19 cellular contexts compared by ENCODE assay signal in the genomic region with DNA sequence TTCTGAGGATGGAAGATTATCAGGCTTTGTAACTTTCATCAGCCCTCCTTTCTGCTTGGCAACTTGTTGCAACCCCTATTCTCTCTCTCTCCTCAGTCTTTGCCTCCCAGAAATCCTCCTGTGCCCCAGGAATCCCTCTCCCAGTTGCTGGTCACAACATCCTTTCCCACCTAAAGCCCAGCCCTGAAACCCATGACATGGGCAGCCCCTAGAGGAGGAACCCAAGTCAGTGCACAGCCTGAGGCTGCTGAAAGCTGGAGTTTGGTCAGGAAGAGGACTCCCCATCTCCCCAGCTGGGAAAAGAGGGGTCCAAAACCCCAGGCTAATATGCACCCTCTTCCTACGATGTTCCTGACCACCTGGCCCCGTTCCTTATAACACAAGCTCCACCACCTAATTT. TPM values are rescaled to one million over a fixed set of nuclear protein-coding genes. Genes with fewer than 3 reads are reported as not detected.
A peak's percentile ranks its signal among the peaks of the same experiment; 100 is the strongest.
DNase-seq lines count a peak whose midpoint lies in the region; ATAC-seq and TF ChIP-seq lines count a peak whose summit lies in the region.
"Had no signal": no experiment of that assay in that cellular context is flagged by ENCODE, and none has a peak within 500 bp of the region (broad histone marks: within the 10 kb centered on the region; RNA-seq: fewer than 3 reads in every experiment).

No MANE protein-coding gene starts in this region.

- H3K9me3 Mint-ChIP-seq in activated T-cell treated with anti-CD3 and anti-CD28 coated beads, Interleukin-2, amount 50 U/mL, for 72 hours: peaks cover 0 to 1% of the 10 kb centered on the region in 2 donors
- H3K9me3 Mint-ChIP-seq in glutamatergic neuron (ENCODE audit: unreplicated experiment): peaks cover 10% of the 10 kb centered on the region
- no peaks in the 10 kb centered on the region for H3K9me3 Mint-ChIP-seq in HFFc6
- H3K9me3 Mint-ChIP-seq: activated T-cell treated with anti-CD3 and anti-CD28 coated beads, Interleukin-2, amount 50 U/mL, for 4 hours had no signal

- TF ChIP-seq CTCF in fibroblast of the aortic adventitia (IDR thresholded peaks at IDR 0.05; ENCODE audit: insufficient read depth, low read length) (peak; percentile 39), psoas muscle (IDR thresholded peaks at IDR 0.05) (peak; percentile 12), glutamatergic neuron (IDR thresholded peaks at IDR 0.05; ENCODE audit: partially characterized antibody, unreplicated experiment) (no peak), HFFc6 (IDR thresholded peaks at IDR 0.05) (no peak)

- H3K4me3 Mint-ChIP-seq in activated T-cell treated with anti-CD3 and anti-CD28 coated beads, Interleukin-2, amount 50 U/mL, for 72 hours: no peak overlapping the region
- H3K4me3 Mint-ChIP-seq in glutamatergic neuron (ENCODE audit: unreplicated experiment) (no peak overlapping the region), HFFc6 (no peak overlapping the region)
- H3K4me3 Mint-ChIP-seq: activated naive CD8-positive, alpha-beta T cell; activated T-cell treated with anti-CD3 and anti-CD28 coated beads, Interleukin-2, amount 50 U/mL, for 4 hours; naive thymus-derived CD4-positive, alpha-beta T cell had no signal

- H3K4me1 ChIP-seq in SJCRH30 (peaks cover 27% of the 10 kb centered on the region), psoas muscle (peaks cover 24% of the 10 kb centered on the region)

- WGBS in psoas muscle, 3 donors: 86 to 87% (median 86%) methylated on average over 2 of the region's 2 CpGs

- H3K4me3 ChIP-seq in SJCRH30 (no peak overlapping the region), fibroblast of the aortic adventitia (ENCODE audit: low read depth, low read length) (no peak overlapping the region), psoas muscle (no peak overlapping the region)
- H3K4me3 ChIP-seq: upper lobe of right lung had no signal

- H3K9me3 ChIP-seq in SJCRH30 (replicated peaks) (no peaks in the 10 kb centered on the region; the same call in 1 of the 2 replicates), psoas muscle (no peaks in the 10 kb centered on the region)
- H3K9me3 ChIP-seq: upper lobe of right lung had no signal

- no peaks in the 10 kb centered on the region for H3K36me3 ChIP-seq in SJCRH30
- H3K36me3 ChIP-seq in psoas muscle (ENCODE audit: insufficient read depth in 1 of 2, low read depth in 1 of 2): no peaks in the 10 kb centered on the region
- H3K36me3 ChIP-seq: upper lobe of right lung had no signal

- intact Hi-C loops in psoas muscle (cut with DNase I): no loop called here

- H3K4me1 Mint-ChIP-seq in activated T-cell treated with anti-CD3 and anti-CD28 coated beads, Interleukin-2, amount 50 U/mL, for 72 hours (ENCODE audit: low read depth): no peaks in the 10 kb centered on the region
- peaks cover 17% of the 10 kb centered on the region for H3K4me1 Mint-ChIP-seq in glutamatergic neuron (ENCODE audit: low read depth, unreplicated experiment)
- no peaks in the 10 kb centered on the region for H3K4me1 Mint-ChIP-seq in HFFc6 (ENCODE audit: low read depth)
- H3K4me1 Mint-ChIP-seq: naive thymus-derived CD4-positive, alpha-beta T cell had no signal

- H3K27me3 Mint-ChIP-seq in activated T-cell treated with anti-CD3 and anti-CD28 coated beads, Interleukin-2, amount 50 U/mL, for 72 hours (ENCODE audit: low read depth): peaks cover 14% of the 10 kb centered on the region
- H3K27me3 Mint-ChIP-seq in glutamatergic neuron (ENCODE audit: unreplicated experiment) (peaks cover 9% of the 10 kb centered on the region), HFFc6 (ENCODE audit: insufficient read depth) (peaks cover 49% of the 10 kb centered on the region)

- no peaks in the 10 kb centered on the region for H3K27me3 ChIP-seq in SJCRH30
- no peaks in the 10 kb centered on the region for H3K27me3 ChIP-seq in psoas muscle (ENCODE audit: insufficient read depth in 3 of 3, low read length in 2 of 3)
- H3K27me3 ChIP-seq: upper lobe of right lung had no signal

- no peak overlapping the region for H3K27ac Mint-ChIP-seq in activated T-cell treated with anti-CD3 and anti-CD28 coated beads, Interleukin-2, amount 50 U/mL, for 72 hours
- no peak overlapping the region for H3K27ac Mint-ChIP-seq in glutamatergic neuron (ENCODE audit: unreplicated experiment)
- no peak overlapping the region for H3K27ac Mint-ChIP-seq in HFFc6
- H3K27ac Mint-ChIP-seq: activated naive CD8-positive, alpha-beta T cell; naive thymus-derived CD4-positive, alpha-beta T cell had no signal

- ATAC-seq in psoas muscle: no peak
- ATAC-seq in activated T-cell treated with anti-CD3 and anti-CD28 coated beads, Interleukin-2, amount 50 U/mL, for 72 hours (replicated peaks in 1 of 2): no peak
- ATAC-seq: activated T-cell treated with anti-CD3 and anti-CD28 coated beads, Interleukin-2, amount 50 U/mL, for 4 hours; naive thymus-derived CD4-positive, alpha-beta T cell had no signal

- H3K36me3 Mint-ChIP-seq in activated T-cell treated with anti-CD3 and anti-CD28 coated beads, Interleukin-2, amount 50 U/mL, for 72 hours (ENCODE audit: insufficient read depth in 2 of 2): no peaks in the 10 kb centered on the region
- H3K36me3 Mint-ChIP-seq in glutamatergic neuron (ENCODE audit: unreplicated experiment) (no peaks in the 10 kb centered on the region), HFFc6 (ENCODE audit: low read depth) (no peaks in the 10 kb centered on the region)
- H3K36me3 Mint-ChIP-seq: activated naive CD8-positive, alpha-beta T cell; naive thymus-derived CD4-positive, alpha-beta T cell had no signal

- H3K27ac ChIP-seq in SJCRH30: no peak overlapping the region
- no peak overlapping the region for H3K27ac ChIP-seq in psoas muscle
- H3K27ac ChIP-seq: upper lobe of right lung had no signal

- peak; percentile 43 for DNase-seq in NCI-H82 (lab: John Stamatoyannopoulos, UW)
- no peak for DNase-seq in NCI-H82 treated with DMSO at 0.1 percent for 48 hours (lab: John Stamatoyannopoulos, UW; ENCODE audit: unreplicated experiment)
- DNase-seq in SJCRH30: peak; percentile 46 to 66
- DNase-seq in fibroblast of the aortic adventitia (ENCODE audit: low read depth): no peak
- no peak for DNase-seq in psoas muscle
- no peak for DNase-seq in activated T-cell treated with anti-CD3 and anti-CD28 coated beads, Interleukin-2, amount 50 U/mL, for 72 hours
- no peak for DNase-seq in glutamatergic neuron
- DNase-seq in HFFc6: no peak
- DNase-seq: 8988T; activated CD4-positive, alpha-beta T cell treated with anti-CD3 and anti-CD28 coated beads, Interleukin-2, amount 50 U/mL, for 48 hours; activated T-cell treated with anti-CD3 and anti-CD28 coated beads, Interleukin-2, amount 50 U/mL, for 4 hours; effector CD4-positive, alpha-beta T cell; foreskin fibroblast; naive thymus-derived CD4-positive, alpha-beta T cell; NCI-H510A; stimulated activated naive CD4-positive, alpha-beta T cell; upper lobe of right lung had no signal

RNA-seq across cellular contexts. Expression of gene PKDCC, which starts 29.5 kb away (rescaled TPM):
- 361 and 363 TPM in 2 replicates for total RNA-seq in SJCRH30 (2014; rRNA removed; shearing (Covaris generic))
- total RNA-seq in fibroblast of the aortic adventitia (ENCODE audit: low replicate concordance): 19.7 and 57.8 TPM in 2 replicates
- 100 to 1,000 TPM in 2 of 4 donors, 10 to 100 TPM in 2; 45.6 to 159 (median 111) TPM for total RNA-seq in psoas muscle
- 100 to 1,000 TPM in 2 of 3 donors, 10 to 100 TPM in 1; 76.1 to 209 (median 186) TPM for polyA plus RNA-seq in psoas muscle
- not detected for total RNA-seq in activated T-cell treated with anti-CD3 and anti-CD28 coated beads, Interleukin-2, amount 50 U/mL, for 72 hours
- 959 TPM for total RNA-seq in glutamatergic neuron (ENCODE audit: unreplicated experiment)
- total RNA-seq in HFFc6 (2021; fragmentation: NEBNext Ultra II Directional; extraction: Animal tissue kit (Norgen Biotek cat#: 25700)): not detected
- total RNA-seq: naive thymus-derived CD4-positive, alpha-beta T cell; OCI-LY7 had no signal
- polyA plus RNA-seq: naive thymus-derived CD4-positive, alpha-beta T cell had no signal

Comparison
In these comparisons a context has a peak if more than half of its experiments do, and no peak if none do; other contexts are left out.
1. DNase-seq: peak in NCI-H82 (single experiment) and SJCRH30 (2 of 2); none in NCI-H82 treated with DMSO at 0.1 percent for 48 hours (single experiment), fibroblast of the aortic adventitia (single experiment), psoas muscle (0 of 2), activated T-cell treated with anti-CD3 and anti-CD28 coated beads, Interleukin-2, amount 50 U/mL, for 72 hours (0 of 2), glutamatergic neuron (single experiment) and HFFc6 (single experiment).
2. CTCF ChIP-seq: peak in fibroblast of the aortic adventitia (single experiment) and psoas muscle (single experiment); none in glutamatergic neuron (single experiment) and HFFc6 (single experiment).
3. RNA of gene PKDCC, which starts 29.5 kb away (total RNA-seq): 959 TPM in glutamatergic neuron (single experiment), 361 to 363 TPM in SJCRH30, 45.6 to 159 TPM in psoas muscle and 19.7 to 57.8 TPM in fibroblast of the aortic adventitia; not detected in HFFc6 and not detected in activated T-cell treated with anti-CD3 and anti-CD28 coated beads, Interleukin-2, amount 50 U/mL, for 72 hours; every median in the first group is over 10 times any median in the second.